8 cellular contexts compared by ENCODE assay signal in the genomic region with DNA sequence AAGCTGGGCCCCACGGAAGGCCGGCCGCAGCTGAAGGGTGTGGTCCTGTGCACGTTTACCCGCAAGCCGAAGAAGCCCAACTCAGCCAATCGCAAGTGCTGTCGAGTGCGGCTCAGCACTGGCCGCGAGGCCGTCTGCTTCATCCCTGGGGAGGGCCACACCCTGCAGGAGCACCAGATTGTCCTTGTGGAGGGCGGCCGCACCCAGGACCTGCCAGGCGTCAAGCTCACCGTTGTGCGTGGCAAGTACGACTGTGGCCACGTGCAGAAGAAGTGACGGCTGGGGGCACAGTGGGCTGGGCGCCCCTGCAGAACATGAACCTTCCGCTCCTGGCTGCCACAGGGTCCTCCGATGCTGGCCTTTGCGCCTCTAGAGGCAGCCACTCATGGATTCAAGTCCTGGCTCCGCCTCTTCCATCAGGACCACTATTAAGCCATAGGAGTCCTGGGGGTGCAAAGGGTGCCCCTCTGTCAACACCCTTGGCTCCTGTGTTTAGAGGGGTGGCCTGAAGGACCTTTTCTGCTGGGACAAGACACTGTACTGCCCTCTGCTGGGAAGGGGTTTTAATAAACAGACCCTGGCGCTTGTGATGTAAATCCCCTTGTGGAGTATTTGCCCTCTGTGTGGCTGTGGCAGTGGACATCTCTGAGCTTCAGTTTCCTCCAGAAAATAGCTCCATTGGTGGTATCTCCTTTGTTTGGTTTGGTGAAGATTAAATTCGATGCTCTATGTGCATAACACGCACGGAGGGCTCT. TPM values are rescaled to one million over a fixed set of nuclear protein-coding genes. Genes with fewer than 3 reads are reported as not detected.
A peak's percentile ranks its signal among the peaks of the same experiment; 100 is the strongest.
DNase-seq lines count a peak whose midpoint lies in the region; ATAC-seq and TF ChIP-seq lines count a peak whose summit lies in the region.

No MANE protein-coding gene starts in this region.

- peaks cover 42% of the 10 kb centered on the region for H3K4me1 Mint-ChIP-seq in brain
- peaks cover 14 to 48% (median 39%) of the 10 kb centered on the region in 4 donors for H3K4me1 Mint-ChIP-seq in naive thymus-derived CD8-positive, alpha-beta T cell

- TF ChIP-seq CTCF in brain (conservative IDR thresholded peaks at IDR 0.05) = peak in 1 of 2 experiments; percentile 44

- H3K36me3 ChIP-seq in NT2/D1 (ENCODE audit: insufficient read depth, insufficient read length, low read length) = peaks cover 40% of the 10 kb centered on the region

- H3K27me3 Mint-ChIP-seq in brain = peaks cover 7% of the 10 kb centered on the region
- no peaks in the 10 kb centered on the region for H3K27me3 Mint-ChIP-seq in naive thymus-derived CD8-positive, alpha-beta T cell

- no peak for ATAC-seq in naive thymus-derived CD8-positive, alpha-beta T cell
- ATAC-seq in GM18861 (IDR thresholded peaks at IDR 0.05; ENCODE audit: unreplicated experiment) = no peak
- no peak for ATAC-seq in HG03457 (IDR thresholded peaks at IDR 0.05; ENCODE audit: unreplicated experiment)

- peak overlapping the region; percentile 66 to 100 (median 70) for H3K4me3 Mint-ChIP-seq in brain
- H3K4me3 Mint-ChIP-seq in naive thymus-derived CD8-positive, alpha-beta T cell = peak overlapping the region; percentile 22 to 98 (median 49)

- H3K9me3 Mint-ChIP-seq in brain = peaks cover 0 to 3% (median 0%) of the 10 kb centered on the region in 5 experiments
- peaks cover 0 to 15% (median 4%) of the 10 kb centered on the region in 9 donors for H3K9me3 Mint-ChIP-seq in naive thymus-derived CD8-positive, alpha-beta T cell

- H3K27me3 ChIP-seq in NT2/D1 (ENCODE audit: insufficient read depth, insufficient read length) = no peaks in the 10 kb centered on the region

- H3K36me3 Mint-ChIP-seq in brain = peaks cover 34% of the 10 kb centered on the region
- peaks cover 0 to 35% (median 24%) of the 10 kb centered on the region in 3 donors for H3K36me3 Mint-ChIP-seq in naive thymus-derived CD8-positive, alpha-beta T cell

- peak overlapping the region in 2 of 5 experiments; percentile 21 to 77 for H3K27ac Mint-ChIP-seq in brain
- peak overlapping the region in 6 of 10 donors; percentile 37 to 99 (median 64) for H3K27ac Mint-ChIP-seq in naive thymus-derived CD8-positive, alpha-beta T cell

- H3K4me1 ChIP-seq in NT2/D1 (ENCODE audit: insufficient read depth, insufficient read length) = peaks cover 4% of the 10 kb centered on the region

- POLR2A ChIA-PET in naive thymus-derived CD8-positive, alpha-beta T cell (lab: Charles Lee) = interaction anchor here (0.6 to 1.1 kb wide), 6 partner anchors 9 to 601 kb away, joined by 3 to 9 read pairs (median 4); partner anchors contain the start of gene FAM98C

- no peak overlapping the region for H3K9ac ChIP-seq in NT2/D1 (ENCODE audit: insufficient read length, low read depth)

- H3K9me3 ChIP-seq in NT2/D1 (ENCODE audit: insufficient read depth, low read length) = peaks cover 24% of the 10 kb centered on the region

- peak; percentile 31 to 47 for DNase-seq in stimulated activated CD4-positive, alpha-beta T cell treated with anti-CD3 and anti-CD28 coated beads, Interleukin-2, amount 100 ng/mL, for 24 hours
- DNase-seq in stimulated activated CD4-positive, alpha-beta T cell treated with anti-CD3 and anti-CD28 coated beads, Interleukin-1b, Interleukin-23, amount 100 ng/mL, for 48 hours = no peak
- DNase-seq in NT2/D1 (ENCODE audit: low read depth, low spot score) (peak; percentile 20), NCI-H2107 (lab: John Stamatoyannopoulos, UW) (no peak)
- DNase-seq in naive thymus-derived CD8-positive, alpha-beta T cell = peak in 5 of 10 donors; percentile 24 to 40 (median 30)

- H3K4me3 ChIP-seq in NT2/D1 (ENCODE audit: insufficient read length, low read depth) = no peak overlapping the region

RNA-seq across cellular contexts. Expression of gene MRPS12, which starts 1.9 kb away (rescaled TPM):
- 34.1 TPM for polyA plus RNA-seq in brain (ENCODE audit: insufficient read depth, low read depth, low replicate concordance)
- total RNA-seq in naive thymus-derived CD8-positive, alpha-beta T cell = 10 to 100 TPM; 25.6 to 28.4 TPM
- polyA plus RNA-seq in naive thymus-derived CD8-positive, alpha-beta T cell = 10 to 100 TPM; 71.7 to 87.7 (median 85.1) TPM

RNA-seq across cellular contexts. Expression of gene SARS2, which starts 2.0 kb away (rescaled TPM):
- 26.5 TPM for polyA plus RNA-seq in brain (ENCODE audit: insufficient read depth, low read depth, low replicate concordance)
- total RNA-seq in naive thymus-derived CD8-positive, alpha-beta T cell = 10 to 100 TPM; 31.5 to 31.8 TPM
- polyA plus RNA-seq in naive thymus-derived CD8-positive, alpha-beta T cell = 10 to 100 TPM in 2 of 3 donors, 1 to 10 TPM in 1; 8.8 to 14.9 (median 14.3) TPM

RNA-seq across cellular contexts. Expression of gene CCER2, which starts 20.6 kb away (rescaled TPM):
- 2.1 TPM for polyA plus RNA-seq in brain (ENCODE audit: insufficient read depth, low read depth, low replicate concordance)
- 1 to 10 TPM; 1.6 to 2.7 TPM for total RNA-seq in naive thymus-derived CD8-positive, alpha-beta T cell
- polyA plus RNA-seq in naive thymus-derived CD8-positive, alpha-beta T cell = not detected

RNA-seq across cellular contexts. Expression of gene NFKBIB, which starts 32.8 kb away (rescaled TPM):
- polyA plus RNA-seq in brain (ENCODE audit: insufficient read depth, low read depth, low replicate concordance) = 23.3 TPM
- total RNA-seq in naive thymus-derived CD8-positive, alpha-beta T cell = 10 to 100 TPM; 23.6 to 25.2 TPM
- polyA plus RNA-seq in naive thymus-derived CD8-positive, alpha-beta T cell = 10 to 100 TPM in 1 of 3 donors, 1 to 10 TPM in 2; 7.9 to 12.9 (median 9.5) TPM

RNA-seq across cellular contexts. Expression of gene SIRT2, which starts 33.2 kb away (rescaled TPM):
- 247 TPM for polyA plus RNA-seq in brain (ENCODE audit: insufficient read depth, low read depth, low replicate concordance)
- 10 to 100 TPM; 46.0 to 50.7 TPM for total RNA-seq in naive thymus-derived CD8-positive, alpha-beta T cell
- 10 to 100 TPM; 28.2 to 48.0 (median 33.5) TPM for polyA plus RNA-seq in naive thymus-derived CD8-positive, alpha-beta T cell

Comparison
In these comparisons a context has a peak if more than half of its experiments do, and no peak if none do; other contexts are left out.
1. DNase-seq: peak in stimulated activated CD4-positive, alpha-beta T cell treated with anti-CD3 and anti-CD28 coated beads, Interleukin-2, amount 100 ng/mL, for 24 hours (2 of 2) and NT2/D1 (single experiment); none in stimulated activated CD4-positive, alpha-beta T cell treated with anti-CD3 and anti-CD28 coated beads, Interleukin-1b, Interleukin-23, amount 100 ng/mL, for 48 hours (single experiment) and NCI-H2107 (single experiment).